ENCODE assay signal across 1 cellular context in the genomic region with DNA sequence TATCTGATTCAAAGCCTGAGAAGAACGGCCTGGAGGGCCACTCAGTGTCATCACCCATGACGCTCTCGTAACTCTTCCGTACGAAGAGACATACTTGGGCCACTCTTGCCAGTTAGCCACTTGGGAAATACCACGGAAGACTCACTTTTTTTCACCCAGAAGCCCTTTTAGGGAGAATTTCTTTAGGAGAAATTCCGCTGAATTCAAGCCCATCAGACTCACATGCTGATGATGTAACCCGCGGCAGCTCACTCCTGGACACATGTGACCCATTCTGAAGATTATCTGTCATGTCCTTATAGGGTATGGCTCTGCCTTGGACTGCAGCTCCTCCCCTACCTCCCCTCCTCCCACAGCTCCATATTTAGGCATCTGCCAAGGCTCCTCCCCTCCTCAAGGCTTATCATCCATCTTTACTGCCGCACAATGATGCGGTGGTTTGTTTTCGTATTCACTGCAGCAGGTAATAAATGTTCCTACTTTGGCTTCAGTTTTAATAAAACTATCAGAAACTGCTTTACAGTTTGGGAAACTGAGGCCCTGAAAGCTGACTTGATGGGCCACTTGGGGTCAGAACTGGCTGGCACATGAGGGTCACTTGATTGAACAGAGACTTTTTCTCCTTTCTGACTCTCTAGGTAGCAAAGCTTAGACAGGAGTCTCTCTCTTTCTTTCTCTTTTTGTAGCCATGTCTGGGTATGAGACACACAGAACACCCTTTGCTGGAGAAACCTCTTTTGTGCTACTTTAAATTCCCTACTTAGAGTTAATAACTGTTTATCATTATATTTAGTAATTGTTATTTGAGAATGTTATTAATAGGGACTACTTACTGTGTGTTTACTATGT.
TF ChIP-seq lines count a peak whose summit lies in the region.

No MANE protein-coding gene starts in this region.

TF ChIP-seq in HEK293, 187 proteins besides CTCF, POLR2A, EP300 and RAD21 (continued from another document):
- TF ChIP-seq ZNF518A (tag by site-specific recombination; conservative IDR thresholded peaks at IDR 0.05; ENCODE audit: low read depth) (peak; percentile 21; the same call in 1 of the 2 replicates), INSM2 (tag by site-specific recombination; IDR thresholded peaks at IDR 0.05) (peak; percentile 52; the same call in 1 of the 2 replicates), ZNF366 (tag by site-specific recombination; conservative IDR thresholded peaks at IDR 0.05) (peak; percentile 77), HOXC10 (CRISPR knock-in tag; IDR thresholded peaks at IDR 0.05) (no peak), ATF2 (tag by site-specific recombination; IDR thresholded peaks at IDR 0.05; ENCODE audit: low read depth) (peak; percentile 75)
